Comparison of ENCODE assay signal across 8 cellular contexts in genomic region chr16:68091604-68092261, GRCh38. TPM values are rescaled to one million over a fixed set of nuclear protein-coding genes. Genes with fewer than 3 reads are reported as not detected.
DNase-seq lines count a peak whose midpoint lies in the region; ATAC-seq and TF ChIP-seq lines count a peak whose summit lies in the region.

No MANE protein-coding gene starts in this region.

- no peak for DNase-seq in CD8-positive, alpha-beta memory T cell
- DNase-seq in LHCN-M2 (ENCODE audit: low read depth) (peak; percentile 75), lower lobe of right lung (no peak), ovary (no peak), NK-92 (lab: John Stamatoyannopoulos, UW; ENCODE audit: unreplicated experiment) (no peak)
- no peak for DNase-seq in activated CD8-positive, alpha-beta T cell treated with anti-CD3 and anti-CD28 coated beads, Interleukin-2, amount 10 ng/mL, durations not matched to agents 7 days and 5 days

- H3K27ac Mint-ChIP-seq in CD8-positive, alpha-beta memory T cell = peak overlapping the region; percentile 41 to 76 (median 67)
- peak overlapping the region; percentile 80 for H3K27ac Mint-ChIP-seq in activated CD8-positive, alpha-beta T cell treated with anti-CD3 and anti-CD28 coated beads, Interleukin-2, amount 10 ng/mL, durations not matched to agents 7 days and 5 days

- H3K36me3 ChIP-seq in CD8-positive, alpha-beta memory T cell (ENCODE audit: insufficient read depth, low read length) = no peaks in the 10 kb centered on the region
- no peaks in the 10 kb centered on the region for H3K36me3 ChIP-seq in lower lobe of right lung
- H3K36me3 ChIP-seq in ovary = no peaks in the 10 kb centered on the region

- CTCF ChIA-PET in CD8-positive, alpha-beta memory T cell (lab: Charles Lee) = interaction anchor here (1.2 to 4.7 kb wide), 7 partner anchors 16 to 125 kb away, joined by 3 to 22 read pairs (median 4); no protein-coding TSS in a partner anchor
- CTCF ChIA-PET in activated CD8-positive, alpha-beta T cell treated with anti-CD3 and anti-CD28 coated beads, Interleukin-2, amount 10 ng/mL, durations not matched to agents 7 days and 5 days (lab: Charles Lee) = interaction anchor here (1.2 to 4.0 kb wide), 9 partner anchors 11 to 237 kb away, joined by 3 to 41 read pairs (median 6); no protein-coding TSS in a partner anchor

- TF ChIP-seq POLR2A in ovary (IDR thresholded peaks at IDR 0.05) = no peak

- peak overlapping the region; percentile 22 for H3K27ac ChIP-seq in CD8-positive, alpha-beta memory T cell (ENCODE audit: low read depth, low read length)
- no peak overlapping the region for H3K27ac ChIP-seq in lower lobe of right lung
- no peak overlapping the region for H3K27ac ChIP-seq in ovary

- no peak overlapping the region for H3K4me3 ChIP-seq in CD8-positive, alpha-beta memory T cell (ENCODE audit: low read length)
- H3K4me3 ChIP-seq in lower lobe of right lung (no peak overlapping the region), ovary (no peak overlapping the region)

- no peak for ATAC-seq in activated CD8-positive, alpha-beta T cell treated with anti-CD3 and anti-CD28 coated beads, Interleukin-2, amount 10 ng/mL, durations not matched to agents 7 days and 5 days
- ATAC-seq in lower lobe of right lung (peak; percentile 48 to 73), GM21529 (IDR thresholded peaks at IDR 0.05; ENCODE audit: unreplicated experiment) (no peak)
- no peak for ATAC-seq in activated CD4-positive, CD25-positive, alpha-beta regulatory T cell treated with anti-CD3 and anti-CD28 coated beads, Interleukin-2, amount 50 U/mL, for 24 hours

- no peaks in the 10 kb centered on the region for H3K27me3 Mint-ChIP-seq in CD8-positive, alpha-beta memory T cell
- H3K27me3 Mint-ChIP-seq in activated CD8-positive, alpha-beta T cell treated with anti-CD3 and anti-CD28 coated beads, Interleukin-2, amount 10 ng/mL, durations not matched to agents 7 days and 5 days (ENCODE audit: low read depth) = no peaks in the 10 kb centered on the region

- H3K27me3 ChIP-seq in CD8-positive, alpha-beta memory T cell (ENCODE audit: insufficient read depth, low read length, poor library complexity, severe bottlenecking) = no peaks in the 10 kb centered on the region
- H3K27me3 ChIP-seq in lower lobe of right lung (ENCODE audit: low read depth) (no peaks in the 10 kb centered on the region), ovary (no peaks in the 10 kb centered on the region)

- H3K9me3 ChIP-seq in CD8-positive, alpha-beta memory T cell (ENCODE audit: low read length) = no peaks in the 10 kb centered on the region
- no peaks in the 10 kb centered on the region for H3K9me3 ChIP-seq in lower lobe of right lung
- no peaks in the 10 kb centered on the region for H3K9me3 ChIP-seq in ovary

- TF ChIP-seq EP300 in ovary (IDR thresholded peaks at IDR 0.05) = no peak

- WGBS in ovary, 3 donors = 93 to 96% (median 95%) methylated on average over 5 of the region's 5 CpGs

- H3K36me3 Mint-ChIP-seq in CD8-positive, alpha-beta memory T cell = peaks cover 0 to 2% (median 0%) of the 10 kb centered on the region in 3 donors
- H3K36me3 Mint-ChIP-seq in activated CD8-positive, alpha-beta T cell treated with anti-CD3 and anti-CD28 coated beads, Interleukin-2, amount 10 ng/mL, durations not matched to agents 7 days and 5 days (ENCODE audit: low read depth) = peaks cover 30% of the 10 kb centered on the region

- intact Hi-C loops in lower lobe of right lung (cut with DNase I) = no loop called here
- intact Hi-C loops in ovary (cut with DNase I) = loop anchor here in 2 of 4 donors (10.0 kb wide), 2 partner anchors 133 to 143 kb away; partner anchors contain the start of gene ESRP2 (in 1 of the 2)

- peaks cover 92% of the 10 kb centered on the region for H3K4me1 ChIP-seq in CD8-positive, alpha-beta memory T cell (ENCODE audit: insufficient read depth, low read length)
- H3K4me1 ChIP-seq in lower lobe of right lung (peaks cover 88% of the 10 kb centered on the region), ovary (ENCODE audit: insufficient read depth) (no peaks in the 10 kb centered on the region)

- TF ChIP-seq CTCF in lower lobe of right lung (IDR thresholded peaks at IDR 0.05) = no peak
- no peak for TF ChIP-seq CTCF in ovary (IDR thresholded peaks at IDR 0.05)

- H3K4me3 Mint-ChIP-seq in CD8-positive, alpha-beta memory T cell = peak overlapping the region in 6 of 7 donors; percentile 53 to 75 (median 60)
- H3K4me3 Mint-ChIP-seq in activated CD8-positive, alpha-beta T cell treated with anti-CD3 and anti-CD28 coated beads, Interleukin-2, amount 10 ng/mL, durations not matched to agents 7 days and 5 days = peak overlapping the region; percentile 33

- H3K9me3 Mint-ChIP-seq in CD8-positive, alpha-beta memory T cell = no peaks in the 10 kb centered on the region
- H3K9me3 Mint-ChIP-seq in activated CD8-positive, alpha-beta T cell treated with anti-CD3 and anti-CD28 coated beads, Interleukin-2, amount 10 ng/mL, durations not matched to agents 7 days and 5 days (ENCODE audit: insufficient read depth) = no peaks in the 10 kb centered on the region

- POLR2A ChIA-PET in CD8-positive, alpha-beta memory T cell (lab: Charles Lee) = interaction anchor here (1.5 kb wide), 1 partner anchor 137 kb away, joined by 7 read pairs; no protein-coding TSS in a partner anchor
- POLR2A ChIA-PET in activated CD8-positive, alpha-beta T cell treated with anti-CD3 and anti-CD28 coated beads, Interleukin-2, amount 10 ng/mL, durations not matched to agents 7 days and 5 days (lab: Charles Lee) = interaction anchor here (0.6 to 1.5 kb wide), 3 partner anchors 16 to 136 kb away, joined by 3 to 4 read pairs (median 3); no protein-coding TSS in a partner anchor

- peaks cover 83 to 93% (median 91%) of the 10 kb centered on the region in 3 donors for H3K4me1 Mint-ChIP-seq in CD8-positive, alpha-beta memory T cell
- peaks cover 63% of the 10 kb centered on the region for H3K4me1 Mint-ChIP-seq in activated CD8-positive, alpha-beta T cell treated with anti-CD3 and anti-CD28 coated beads, Interleukin-2, amount 10 ng/mL, durations not matched to agents 7 days and 5 days (ENCODE audit: low read depth)

RNA-seq across cellular contexts. Expression of gene NFATC3, which starts 6.6 kb away (rescaled TPM):
- 10 to 100 TPM; 91.1 to 95.9 TPM for total RNA-seq in CD8-positive, alpha-beta memory T cell
- 120 TPM for polyA plus RNA-seq in CD8-positive, alpha-beta memory T cell
- total RNA-seq in LHCN-M2 (2014; rRNA removed) = 22.3 and 26.5 TPM in 2 replicates
- 7.4 TPM for polyA plus RNA-seq in LHCN-M2 (2012)
- 100 to 1,000 TPM; 166 to 169 TPM for total RNA-seq in activated CD8-positive, alpha-beta T cell treated with anti-CD3 and anti-CD28 coated beads, Interleukin-2, amount 10 ng/mL, durations not matched to agents 7 days and 5 days
- 61.6 TPM for total RNA-seq in lower lobe of right lung
- total RNA-seq in ovary = 10 to 100 TPM; 32.4 to 77.1 (median 48.2) TPM
- 10 to 100 TPM; 12.5 to 32.2 TPM for polyA plus RNA-seq in ovary

Comparison
In these comparisons a context has a peak if more than half of its experiments do, and no peak if none do; other contexts are left out.
1. ATAC-seq: peak in lower lobe of right lung (2 of 2); none in activated CD8-positive, alpha-beta T cell treated with anti-CD3 and anti-CD28 coated beads, Interleukin-2, amount 10 ng/mL, durations not matched to agents 7 days and 5 days (single experiment), GM21529 (single experiment) and activated CD4-positive, CD25-positive, alpha-beta regulatory T cell treated with anti-CD3 and anti-CD28 coated beads, Interleukin-2, amount 50 U/mL, for 24 hours (0 of 2).